19 cellular contexts compared by ENCODE assay signal in genomic region chr7:86953219-86953618, GRCh38.
DNase-seq lines count a peak whose midpoint lies in the region; ATAC-seq, FAIRE-seq and TF ChIP-seq lines count a peak whose summit lies in the region.
"Had no signal": no experiment of that assay in that cellular context is flagged by ENCODE, and none has a peak within 500 bp of the region (broad histone marks: within the 10 kb centered on the region; RNA-seq: fewer than 3 reads in every experiment).

No MANE protein-coding gene starts in this region.

- H3K4me1 ChIP-seq in left lung: peaks cover 0 to 1% of the 10 kb centered on the region in 2 donors
- H3K4me1 ChIP-seq: BLaER1 had no signal

- H3K4me3 ChIP-seq in left lung: no peak overlapping the region
- no peak overlapping the region for H3K4me3 ChIP-seq in dorsolateral prefrontal cortex
- H3K4me3 ChIP-seq: BLaER1 had no signal

- H3K27me3 ChIP-seq in left lung (no peaks in the 10 kb centered on the region), dorsolateral prefrontal cortex (no peaks in the 10 kb centered on the region)
- H3K27me3 ChIP-seq: BLaER1 had no signal

- no peak overlapping the region for H3K4me3 Mint-ChIP-seq in type B pancreatic cell
- H3K4me3 Mint-ChIP-seq: CD8-positive, alpha-beta T cell; IgD-negative memory B cell had no signal

- peak; percentile 31 for FAIRE-seq in GM12891 (lab: Jason Lieb, UNC)
- FAIRE-seq: HTR-8/SVneo had no signal

- DNase-seq in DMS79 treated with DMSO at 0.1 percent for 48 hours (lab: John Stamatoyannopoulos, UW) (peak; percentile 66), DMS79 (lab: John Stamatoyannopoulos, UW) (no peak), GM12891 (ENCODE audit: insufficient read length, low spot score) (no peak), left lung (no peak), dorsolateral prefrontal cortex (no peak), type B pancreatic cell (ENCODE audit: extremely low spot score, unreplicated experiment) (no peak)
- DNase-seq: 8988T; Calu3; CD8-positive, alpha-beta T cell; GF-D8; GOT3; H7; KBM-7 had no signal

- TF ChIP-seq CTCF in 22Rv1 (IDR thresholded peaks at IDR 0.05) (no peak), left lung (IDR thresholded peaks at IDR 0.05) (no peak), dorsolateral prefrontal cortex (IDR thresholded peaks at IDR 0.05 in 54 of 56, conservative IDR thresholded peaks at IDR 0.05 in 2 of 56; ENCODE audit: low read depth in 1 of 56, partially characterized antibody in 56 of 56) (no peak), type B pancreatic cell (conservative IDR thresholded peaks at IDR 0.05) (no peak)

- H3K36me3 Mint-ChIP-seq in type B pancreatic cell: no peaks in the 10 kb centered on the region
- H3K36me3 Mint-ChIP-seq: CD8-positive, alpha-beta T cell had no signal

- no peaks in the 10 kb centered on the region for H3K9me3 Mint-ChIP-seq in type B pancreatic cell
- H3K9me3 Mint-ChIP-seq: CD8-positive, alpha-beta T cell; IgD-negative memory B cell had no signal

- no peaks in the 10 kb centered on the region for H3K36me3 ChIP-seq in left lung
- H3K36me3 ChIP-seq: BLaER1 had no signal

- H3K27ac ChIP-seq in 22Rv1 (peak overlapping the region; percentile 8; the same call in 1 of the 2 replicates), left lung (peak overlapping the region in 1 of 2 donors; percentile 44), dorsolateral prefrontal cortex (peak overlapping the region in 27 of 59 donors; percentile 1 to 90 (median 33))
- H3K27ac ChIP-seq: BLaER1 had no signal

- H3K27me3 Mint-ChIP-seq in type B pancreatic cell: no peaks in the 10 kb centered on the region
- H3K27me3 Mint-ChIP-seq: IgD-negative memory B cell had no signal

- H3K9me3 ChIP-seq in left lung: no peaks in the 10 kb centered on the region
- H3K9me3 ChIP-seq: BLaER1 had no signal

- peak; percentile 68 for ATAC-seq in left lung
- ATAC-seq in GM18511 (IDR thresholded peaks at IDR 0.05; ENCODE audit: unreplicated experiment): no peak
- ATAC-seq: CD8-positive, alpha-beta T cell; HCT116 had no signal

- no peak for TF ChIP-seq POLR2A in GM12891 (IDR thresholded peaks at IDR 0.05; ENCODE audit: low read depth, low read length)

- H3K27ac Mint-ChIP-seq in type B pancreatic cell: no peak overlapping the region
- H3K27ac Mint-ChIP-seq: CD8-positive, alpha-beta T cell; IgD-negative memory B cell had no signal

- peaks cover 10% of the 10 kb centered on the region for H3K4me1 Mint-ChIP-seq in type B pancreatic cell (ENCODE audit: unreplicated experiment)

- intact Hi-C loops in left lung (cut with DNase I) (no loop called here), dorsolateral prefrontal cortex (cut with DNase I) (no loop called here)

TF ChIP-seq in GM12891, 5 proteins besides CTCF, POLR2A, EP300 and RAD21:
- TF ChIP-seq TAF1 (IDR thresholded peaks at IDR 0.05; ENCODE audit: low read depth, low read length) (no peak), POLR2AphosphoS5 (IDR thresholded peaks at IDR 0.05; ENCODE audit: low read depth, low read length) (no peak), SPI1 (IDR thresholded peaks at IDR 0.05; ENCODE audit: low read depth, low read length) (no peak), PAX5 (IDR thresholded peaks at IDR 0.05; ENCODE audit: insufficient read depth, low read length, severe bottlenecking) (no peak), POU2F2 (IDR thresholded peaks at IDR 0.05; ENCODE audit: low read depth, low read length) (no peak)
